ENCODE assay signal across 8 cellular contexts in genomic region chr11:71446942-71447688, GRCh38. TPM values are rescaled to one million over a fixed set of nuclear protein-coding genes. Genes with fewer than 3 reads are reported as not detected.
DNase-seq lines count a peak whose midpoint lies in the region; ATAC-seq and TF ChIP-seq lines count a peak whose summit lies in the region.

No MANE protein-coding gene starts in this region.

- H2AFZ ChIP-seq in PC-9 = peak overlapping the region; percentile 100; the same call in 1 of the 2 replicates

- CTCF ChIA-PET in PC-9 (lab: Charles Lee) = no interaction called here

- intact Hi-C loops in PC-9 (cut with micrococcal nuclease; ENCODE audit: unreplicated experiment) = loop anchor here (2.0 kb wide), 1 partner anchor 14 kb away; no protein-coding TSS in a partner anchor

- DNase-seq in DMS53 (lab: John Stamatoyannopoulos, UW) (peak; percentile 64), DMS53 treated with DMSO at 0.1 percent for 48 hours (lab: John Stamatoyannopoulos, UW; ENCODE audit: unreplicated experiment) (no peak), PC-9 (peak; percentile 36 to 83), middle frontal gyrus (ENCODE audit: extremely low spot score, low spot score) (no peak)
- DNase-seq in effector memory CD8-positive, alpha-beta T cell = no peak

- H3K4me1 Mint-ChIP-seq in effector memory CD8-positive, alpha-beta T cell (ENCODE audit: low read depth in 2 of 2) = peaks cover 27 to 29% of the 10 kb centered on the region in 2 donors

- POLR2A ChIA-PET in PC-9 (lab: Charles Lee; ENCODE audit: unreplicated experiment) = interaction anchor here (1.5 kb wide), 1 partner anchor 21 kb away, joined by 10 read pairs; no protein-coding TSS in a partner anchor

- no peak overlapping the region for H3K27ac ChIP-seq in PC-9

- H3K4me1 ChIP-seq in PC-9 (replicated peaks; ENCODE audit: insufficient read depth) (peaks cover 34% of the 10 kb centered on the region), mucosa of stomach (ENCODE audit: control insufficient read depth, insufficient read depth, low read length) (peaks cover 20% of the 10 kb centered on the region)

- TF ChIP-seq CTCF in PC-9 (conservative IDR thresholded peaks at IDR 0.05) = no peak

- H4K20me1 ChIP-seq in PC-9 (ENCODE audit: insufficient read depth) = peaks cover under 1% of the 10 kb centered on the region; the same call in 1 of the 2 replicates

- H3K9ac ChIP-seq in mucosa of stomach (ENCODE audit: low read length) = peak overlapping the region; percentile 80

- peak overlapping the region; percentile 95 for H3K4me3 ChIP-seq in PC-9
- no peak overlapping the region for H3K4me3 ChIP-seq in mucosa of stomach (ENCODE audit: low read length)

- peak overlapping the region; percentile 77 to 83 for H3K4me3 Mint-ChIP-seq in effector memory CD8-positive, alpha-beta T cell

- H3K9me3 ChIP-seq in PC-9 (ENCODE audit: insufficient read depth, low read depth) (no peaks in the 10 kb centered on the region), mucosa of stomach (ENCODE audit: control insufficient read depth, low read length) (no peaks in the 10 kb centered on the region)

- H3F3A ChIP-seq in PC-9 (ENCODE audit: insufficient read depth, low read depth) = peaks cover 16% of the 10 kb centered on the region

- H3K27ac Mint-ChIP-seq in effector memory CD8-positive, alpha-beta T cell = peak overlapping the region; percentile 81 to 94

- H3K9me3 Mint-ChIP-seq in effector memory CD8-positive, alpha-beta T cell = no peaks in the 10 kb centered on the region

- H3K27me3 ChIP-seq in PC-9 (ENCODE audit: insufficient read depth, low read depth) = no peaks in the 10 kb centered on the region
- H3K27me3 ChIP-seq in mucosa of stomach (ENCODE audit: control insufficient read depth, insufficient read depth, low read length) = no peaks in the 10 kb centered on the region

- no peaks in the 10 kb centered on the region for H3K27me3 Mint-ChIP-seq in effector memory CD8-positive, alpha-beta T cell

- ATAC-seq in effector memory CD8-positive, alpha-beta T cell (replicated peaks) = no peak
- ATAC-seq in HG03354 (IDR thresholded peaks at IDR 0.05; ENCODE audit: poor library complexity, severe bottlenecking, unreplicated experiment) = no peak
- no peak for ATAC-seq in HG03159 (IDR thresholded peaks at IDR 0.05; ENCODE audit: unreplicated experiment)

- peak overlapping the region; percentile 78 for H3K4me2 ChIP-seq in PC-9

- H3K9me2 ChIP-seq in PC-9 (ENCODE audit: insufficient read depth) = no peaks in the 10 kb centered on the region

- H3K36me3 ChIP-seq in PC-9 (ENCODE audit: low read depth) (peaks cover 27% of the 10 kb centered on the region), mucosa of stomach (ENCODE audit: control insufficient read depth, insufficient read depth, low read length) (peaks cover 11% of the 10 kb centered on the region)

- BruUV-seq in PC-9 (replicated peaks; lab: Mats Ljungman, UMichigan) = TSS peak; percentile 61

- H3K79me2 ChIP-seq in PC-9 (ENCODE audit: low read depth) = peaks cover 30% of the 10 kb centered on the region

- H3K36me3 Mint-ChIP-seq in effector memory CD8-positive, alpha-beta T cell (ENCODE audit: insufficient read depth) = peaks cover 31% of the 10 kb centered on the region

RNA-seq across cellular contexts. Expression of gene DHCR7, which starts 1.1 kb away (rescaled TPM):
- 118 and 311 TPM in 2 replicates for total RNA-seq in PC-9 (2021)

RNA-seq across cellular contexts. Expression of gene NADSYN1, which starts 5.9 kb away (rescaled TPM):
- 118 and 120 TPM in 2 replicates for total RNA-seq in PC-9 (2021)

Comparison
In these comparisons a context has a peak if more than half of its experiments do, and no peak if none do; other contexts are left out.
1. DNase-seq: peak in DMS53 (single experiment) and PC-9 (2 of 2); none in DMS53 treated with DMSO at 0.1 percent for 48 hours (single experiment), effector memory CD8-positive, alpha-beta T cell (0 of 3) and middle frontal gyrus (single experiment).